In the genomic region with DNA sequence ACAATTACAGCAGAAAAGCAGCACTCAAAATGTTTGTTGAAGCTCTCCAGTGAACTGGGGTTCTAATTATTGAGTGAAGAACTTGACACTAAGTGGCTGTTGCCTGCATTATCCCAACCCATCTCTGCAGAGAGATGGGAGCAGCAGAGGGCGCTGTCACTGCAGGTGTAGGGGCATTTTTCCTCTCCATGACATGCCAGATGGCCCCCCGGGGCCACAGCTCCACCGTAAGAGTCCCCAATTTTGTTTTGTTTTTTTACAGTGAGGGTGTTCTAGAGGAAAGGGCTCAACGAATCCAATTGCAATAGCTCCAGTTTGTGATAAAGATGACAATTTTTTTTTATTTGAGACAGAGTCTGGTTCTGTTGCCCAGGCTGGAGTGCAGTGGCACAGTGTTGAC, we compare ENCODE assay signal across 8 cellular contexts. TPM values are rescaled to one million over a fixed set of nuclear protein-coding genes. Genes with fewer than 3 reads are reported as not detected.
DNase-seq lines count a peak whose midpoint lies in the region; ATAC-seq, FAIRE-seq and TF ChIP-seq lines count a peak whose summit lies in the region.
"Had no signal": no experiment of that assay in that cellular context is flagged by ENCODE, and none has a peak within 500 bp of the region (broad histone marks: within the 10 kb centered on the region; RNA-seq: fewer than 3 reads in every experiment).

No MANE protein-coding gene starts in this region.

- TF ChIP-seq CTCF in GM10248 (IDR thresholded peaks at IDR 0.05; ENCODE audit: control extremely low read depth, extremely low read depth, low read depth, missing control alignments) (peak; percentile 81), RWPE1 (conservative IDR thresholded peaks at IDR 0.05; ENCODE audit: low read depth) (no peak), cardiac fibroblast (IDR thresholded peaks at IDR 0.05; ENCODE audit: low read depth, low read length) (peak; percentile 32), retinal pigment epithelial cell (conservative IDR thresholded peaks at IDR 0.05; ENCODE audit: low read depth, low read length) (peak; percentile 62)

- ATAC-seq in HG03108 (IDR thresholded peaks at IDR 0.05; ENCODE audit: unreplicated experiment): peak; percentile 34

- FAIRE-seq in frontal cortex (lab: Jason Lieb, UNC): no peak

- H3K4me3 ChIP-seq in cardiac fibroblast (replicated peaks in 1 of 2; ENCODE audit: low read depth in 2 of 2, low read length in 2 of 2): no peak overlapping the region
- no peak overlapping the region for H3K4me3 ChIP-seq in retinal pigment epithelial cell (ENCODE audit: low read length)
- H3K4me3 ChIP-seq: SJCRH30 had no signal

- POLR2A ChIA-PET in GM10248 (lab: Yijun Ruan, JAX): no interaction called here
- POLR2A ChIA-PET in RWPE1 (lab: Yijun Ruan, JAX; ENCODE audit: low non-redundant PET): no interaction called here

- H3K27ac ChIP-seq in RWPE1: no peak overlapping the region
- H3K27ac ChIP-seq: SJCRH30 had no signal

- peak; percentile 64 for DNase-seq in GM10248 (ENCODE audit: extremely low spot score)
- peak; percentile 16 for DNase-seq in RWPE1 (ENCODE audit: low spot score)
- DNase-seq in cardiac fibroblast (ENCODE audit: low read depth in 2 of 2): no peak
- DNase-seq in retinal pigment epithelial cell (ENCODE audit: low read depth): no peak
- no peak for DNase-seq in frontal cortex (ENCODE audit: low spot score in 2 of 2)
- DNase-seq in dedifferentiated amniotic fluid mesenchymal stem cell (ENCODE audit: extremely low spot score): no peak

- CTCF ChIA-PET in GM10248 (lab: Yijun Ruan, JAX) (interaction anchor here (0.6 to 4.7 kb wide), 41 partner anchors 8 to 987 kb away, joined by 3 to 37 read pairs (median 4); no protein-coding TSS in a partner anchor), RWPE1 (lab: Yijun Ruan, JAX) (interaction anchor here (0.7 to 0.9 kb wide), 3 partner anchors 28 to 994 kb away, joined by 3 to 4 read pairs (median 3); no protein-coding TSS in a partner anchor)

RNA-seq across cellular contexts. Expression of a gene that starts 1.9 kb away (rescaled TPM):
- total RNA-seq in frontal cortex: 11.8 TPM

Comparison
In these comparisons a context has a peak if more than half of its experiments do, and no peak if none do; other contexts are left out.
1. DNase-seq: peak in GM10248 (single experiment) and RWPE1 (single experiment); none in cardiac fibroblast (0 of 2), retinal pigment epithelial cell (single experiment), frontal cortex (0 of 2) and dedifferentiated amniotic fluid mesenchymal stem cell (single experiment).